Comparison of ENCODE assay signal across 27 cellular contexts in genomic region chr2:148039783-148040182, GRCh38.
"Had no signal": no experiment of that assay in that cellular context is flagged by ENCODE, and none has a peak within 500 bp of the region (broad histone marks: within the 10 kb centered on the region; RNA-seq: fewer than 3 reads in every experiment).

No MANE protein-coding gene starts in this region.

- H3K36me3 ChIP-seq: neural progenitor cell, right atrium auricular region, thyroid gland, uterus had no signal

- H3K4me3 ChIP-seq: left ventricle myocardium inferior, lung, neural progenitor cell, psoas muscle, right atrium auricular region, skin epidermis, stomach, testis, thyroid gland, uterus had no signal

- DNase-seq: hypothalamus; islet precursor cell; left ventricle myocardium inferior; mesendoderm; naive B cell; natural killer cell; nephron progenitor cell; occipital lobe; psoas muscle; stimulated activated CD4-positive, alpha-beta T cell treated with anti-CD3 and anti-CD28 coated beads, Interleukin-12 subunit alpha, Interleukin-12 subunit beta, amount 100 ng/mL, for 4 hours; stimulated activated CD4-positive, alpha-beta T cell treated with anti-CD3 and anti-CD28 coated beads, Interleukin-15, amount 100 ng/mL, for 24 hours; stimulated activated CD4-positive, alpha-beta T cell treated with anti-CD3 and anti-CD28 coated beads, Interleukin-2, amount 100 ng/mL, for 24 hours; stimulated activated CD4-positive, alpha-beta T cell treated with anti-CD3 and anti-CD28 coated beads, Interleukin-4, amount 100 ng/mL, for 1 hour; stimulated activated naive B cell treated with anti-CD40 and anti-IgM and Interleukin-4, amounts not matched to agents 10 μg/mL and 1 μg/mL and 100 μg/mL, for 72 hours; stimulated activated naive CD8-positive, alpha-beta T cell treated with anti-CD3 and anti-CD28 coated beads, Interleukin-15, Interleukin-2, amounts not matched to agents 100 U/mL and 50 U/mL, for 24 hours; stomach; testis; thyroid gland; trophoblast cell; uterus had no signal

- H3K27ac ChIP-seq: left ventricle myocardium inferior, neural progenitor cell, neutrophil, parathyroid adenoma, psoas muscle, right atrium auricular region, skin epidermis, stomach, testis, thyroid gland, uterus had no signal

- H3K27me3 ChIP-seq: neural progenitor cell, neutrophil, right atrium auricular region, stomach, testis, thyroid gland, uterus had no signal

- H3K4me1 ChIP-seq: neural progenitor cell, parathyroid adenoma, right atrium auricular region, testis, uterus had no signal

- H3K9ac ChIP-seq: neural progenitor cell, parathyroid adenoma had no signal

- H2AFZ ChIP-seq: neural progenitor cell, parathyroid adenoma had no signal

- H3K9me3 ChIP-seq: left ventricle myocardium inferior, neutrophil, psoas muscle, right atrium auricular region, stomach, testis, thyroid gland, uterus had no signal

- H3K79me2 ChIP-seq: parathyroid adenoma had no signal

- H3K4me2 ChIP-seq: neural progenitor cell had no signal

- ATAC-seq: natural killer cell; psoas muscle; sciatic nerve; stimulated activated naive B cell treated with anti-CD40 and anti-IgM and Interleukin-4, amounts not matched to agents 10 μg/mL and 1 μg/mL and 100 μg/mL, for 72 hours; stimulated activated naive CD8-positive, alpha-beta T cell treated with anti-CD3 and anti-CD28 coated beads, Interleukin-15, Interleukin-2, amounts not matched to agents 100 U/mL and 50 U/mL, for 24 hours had no signal
